ENCODE assay signal across 9 cellular contexts in the genomic region with DNA sequence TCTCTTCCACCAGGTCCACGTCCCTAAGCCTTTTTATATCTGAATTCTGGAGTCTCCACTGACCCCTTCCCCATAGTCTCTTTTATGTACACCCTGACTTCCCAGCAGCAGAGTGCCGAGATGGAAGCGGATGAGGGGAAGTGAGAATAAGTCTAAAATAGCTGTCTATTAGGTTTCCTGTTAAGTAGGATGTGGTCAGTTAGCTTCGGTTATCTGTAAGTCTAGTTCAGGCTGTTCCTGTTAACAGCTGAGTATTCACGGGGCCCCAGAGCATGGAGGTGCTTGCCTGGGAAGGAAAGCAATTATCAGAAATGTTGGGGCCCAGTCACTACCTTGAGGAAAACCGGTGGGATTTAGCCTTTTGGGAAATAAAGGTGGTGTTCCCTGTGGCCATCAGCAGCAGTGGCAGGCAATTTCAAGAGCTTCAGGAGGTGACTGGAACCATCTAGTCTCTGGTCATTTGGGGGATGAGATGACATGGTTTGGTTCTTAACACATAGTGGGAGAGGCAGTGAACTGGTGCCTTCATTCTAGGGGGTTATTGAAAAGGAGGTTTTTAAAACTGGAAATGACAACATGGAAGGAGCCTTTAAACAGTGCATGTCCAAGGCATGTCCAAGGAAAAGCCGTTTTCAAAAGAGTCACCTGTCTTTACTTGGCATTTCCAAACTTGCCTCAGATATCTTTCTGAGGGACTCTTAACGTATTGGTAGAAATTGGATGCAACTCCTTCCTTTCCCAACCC. TPM values are rescaled to one million over a fixed set of nuclear protein-coding genes. Genes with fewer than 3 reads are reported as not detected.
DNase-seq lines count a peak whose midpoint lies in the region; ATAC-seq and TF ChIP-seq lines count a peak whose summit lies in the region.
"Had no signal": no experiment of that assay in that cellular context is flagged by ENCODE, and none has a peak within 500 bp of the region (broad histone marks: within the 10 kb centered on the region; RNA-seq: fewer than 3 reads in every experiment).

No MANE protein-coding gene starts in this region.

- TF ChIP-seq POLR2A in sigmoid colon (IDR thresholded peaks at IDR 0.05), result no peak

- peaks cover 79% of the 10 kb centered on the region for H3K4me1 Mint-ChIP-seq in activated T-cell treated with anti-CD3 and anti-CD28 coated beads, Interleukin-2, amount 50 U/mL, for 72 hours (ENCODE audit: low read depth)
- H3K4me1 Mint-ChIP-seq in natural killer cell, result peaks cover 86 to 87% of the 10 kb centered on the region in 2 donors
- peaks cover 7% of the 10 kb centered on the region for H3K4me1 Mint-ChIP-seq in mesothelial cell of epicardium

- TF ChIP-seq EP300 in sigmoid colon (IDR thresholded peaks at IDR 0.05), result no peak

- peak overlapping the region; percentile 96 for H3K27ac Mint-ChIP-seq in activated T-cell treated with anti-CD3 and anti-CD28 coated beads, Interleukin-2, amount 50 U/mL, for 72 hours
- H3K27ac Mint-ChIP-seq in natural killer cell (peak overlapping the region; percentile 92 to 98), mesothelial cell of epicardium (no peak overlapping the region)
- H3K27ac Mint-ChIP-seq: brain had no signal

- H3K4me3 Mint-ChIP-seq in activated T-cell treated with anti-CD3 and anti-CD28 coated beads, Interleukin-2, amount 50 U/mL, for 72 hours, result peak overlapping the region; percentile 89 to 92
- H3K4me3 Mint-ChIP-seq in natural killer cell (peak overlapping the region; percentile 92), mesothelial cell of epicardium (no peak overlapping the region)
- H3K4me3 Mint-ChIP-seq: brain had no signal

- H3K27me3 ChIP-seq in WERI-Rb-1 (ENCODE audit: insufficient read depth, low read depth, severe bottlenecking) (no peaks in the 10 kb centered on the region), sigmoid colon (no peaks in the 10 kb centered on the region)

- DNase-seq in GM10266 (ENCODE audit: extremely low spot score), result peak; percentile 57
- peak in 1 of 2 donors; percentile 20 for DNase-seq in activated T-cell treated with anti-CD3 and anti-CD28 coated beads, Interleukin-2, amount 50 U/mL, for 72 hours
- DNase-seq in natural killer cell, result peak; percentile 35
- no peak for DNase-seq in WERI-Rb-1
- DNase-seq in mesothelial cell of epicardium (ENCODE audit: low spot score in 2 of 2, unreplicated experiment in 2 of 2), result no peak
- no peak for DNase-seq in sigmoid colon

- TF ChIP-seq CTCF in GM10266 (IDR thresholded peaks at IDR 0.05; ENCODE audit: control insufficient read depth, insufficient read depth, low read depth, missing control alignments), result no peak
- no peak for TF ChIP-seq CTCF in natural killer cell (IDR thresholded peaks at IDR 0.05)
- no peak for TF ChIP-seq CTCF in WERI-Rb-1 (IDR thresholded peaks at IDR 0.05; ENCODE audit: low read depth, low read length)
- no peak for TF ChIP-seq CTCF in mesothelial cell of epicardium (IDR thresholded peaks at IDR 0.05; ENCODE audit: unreplicated experiment)
- no peak for TF ChIP-seq CTCF in sigmoid colon (IDR thresholded peaks at IDR 0.05)

- intact Hi-C loops in natural killer cell (cut with micrococcal nuclease) (loop anchor here (2.0 kb wide), 1 partner anchor 16 kb away; no protein-coding TSS in a partner anchor), sigmoid colon (cut with DNase I) (no loop called here)

- H3K36me3 ChIP-seq in WERI-Rb-1 (no peaks in the 10 kb centered on the region), sigmoid colon (no peaks in the 10 kb centered on the region)

- H3K9me3 ChIP-seq in WERI-Rb-1 (ENCODE audit: severe bottlenecking) (no peaks in the 10 kb centered on the region), sigmoid colon (no peaks in the 10 kb centered on the region)

- ATAC-seq in GM21367 (IDR thresholded peaks at IDR 0.05; ENCODE audit: unreplicated experiment), result peak; percentile 72
- ATAC-seq in HG03571 (IDR thresholded peaks at IDR 0.05; ENCODE audit: unreplicated experiment), result peak; percentile 88
- peak; percentile 72 for ATAC-seq in activated T-cell treated with anti-CD3 and anti-CD28 coated beads, Interleukin-2, amount 50 U/mL, for 72 hours (replicated peaks in 1 of 2)
- peak; percentile 83 to 93 (median 91) for ATAC-seq in natural killer cell

- WGBS in sigmoid colon, 2 donors, result 47 to 66% methylated on average over 8 of the region's 8 CpGs

- peaks cover 3 to 7% of the 10 kb centered on the region in 2 donors for H3K36me3 Mint-ChIP-seq in activated T-cell treated with anti-CD3 and anti-CD28 coated beads, Interleukin-2, amount 50 U/mL, for 72 hours (ENCODE audit: insufficient read depth in 2 of 2)
- no peaks in the 10 kb centered on the region for H3K36me3 Mint-ChIP-seq in natural killer cell
- H3K36me3 Mint-ChIP-seq in mesothelial cell of epicardium, result no peaks in the 10 kb centered on the region

- H3K4me1 ChIP-seq in sigmoid colon, result no peaks in the 10 kb centered on the region

- no peaks in the 10 kb centered on the region for H3K27me3 Mint-ChIP-seq in activated T-cell treated with anti-CD3 and anti-CD28 coated beads, Interleukin-2, amount 50 U/mL, for 72 hours (ENCODE audit: low read depth)
- H3K27me3 Mint-ChIP-seq in natural killer cell (ENCODE audit: low read depth in 2 of 2), result no peaks in the 10 kb centered on the region
- H3K27me3 Mint-ChIP-seq in mesothelial cell of epicardium (ENCODE audit: low read depth), result no peaks in the 10 kb centered on the region
- H3K27me3 Mint-ChIP-seq: brain had no signal

- H3K27ac ChIP-seq in WERI-Rb-1, result no peak overlapping the region
- H3K27ac ChIP-seq in sigmoid colon, result peak overlapping the region in 1 of 4 donors; percentile 1

- H3K4me3 ChIP-seq in WERI-Rb-1 (ENCODE audit: low read depth, low read length) (no peak overlapping the region), sigmoid colon (no peak overlapping the region)

- no peaks in the 10 kb centered on the region for H3K9me3 Mint-ChIP-seq in activated T-cell treated with anti-CD3 and anti-CD28 coated beads, Interleukin-2, amount 50 U/mL, for 72 hours
- H3K9me3 Mint-ChIP-seq in natural killer cell (no peaks in the 10 kb centered on the region), mesothelial cell of epicardium (no peaks in the 10 kb centered on the region)

RNA-seq across cellular contexts. Expression of gene CHST11, which starts 21.8 kb away (rescaled TPM):
- total RNA-seq in activated T-cell treated with anti-CD3 and anti-CD28 coated beads, Interleukin-2, amount 50 U/mL, for 72 hours, result 10 to 100 TPM; 47.2 to 57.7 TPM
- total RNA-seq in natural killer cell (100 to 1,000 TPM in 1 of 3 donors, 10 to 100 TPM in 2; 85.3 to 118 (median 96.1) TPM), mesothelial cell of epicardium (9.0 to 15.0 TPM (median 12.1 TPM) in 3 replicates), sigmoid colon (10 to 100 TPM in 2 of 4 donors, 1 to 10 TPM in 2; 9.9 to 22.8 (median 13.6) TPM)
- 10 to 100 TPM in 1 of 3 donors, 1 to 10 TPM in 1, under 1 TPM in 1; 0.60 to 10.2 (median 2.1) TPM for polyA plus RNA-seq in sigmoid colon

Comparison
In these comparisons a context has a peak if more than half of its experiments do, and no peak if none do; other contexts are left out.
1. DNase-seq: peak in GM10266 (single experiment) and natural killer cell (single experiment); none in WERI-Rb-1 (single experiment), mesothelial cell of epicardium (0 of 2) and sigmoid colon (single experiment).
2. Peak in every context shown above with its lines, with median percentiles within 50 percentile points of each other: ATAC-seq.